ENCODE assay signal across 1 cellular context in the genomic region with DNA sequence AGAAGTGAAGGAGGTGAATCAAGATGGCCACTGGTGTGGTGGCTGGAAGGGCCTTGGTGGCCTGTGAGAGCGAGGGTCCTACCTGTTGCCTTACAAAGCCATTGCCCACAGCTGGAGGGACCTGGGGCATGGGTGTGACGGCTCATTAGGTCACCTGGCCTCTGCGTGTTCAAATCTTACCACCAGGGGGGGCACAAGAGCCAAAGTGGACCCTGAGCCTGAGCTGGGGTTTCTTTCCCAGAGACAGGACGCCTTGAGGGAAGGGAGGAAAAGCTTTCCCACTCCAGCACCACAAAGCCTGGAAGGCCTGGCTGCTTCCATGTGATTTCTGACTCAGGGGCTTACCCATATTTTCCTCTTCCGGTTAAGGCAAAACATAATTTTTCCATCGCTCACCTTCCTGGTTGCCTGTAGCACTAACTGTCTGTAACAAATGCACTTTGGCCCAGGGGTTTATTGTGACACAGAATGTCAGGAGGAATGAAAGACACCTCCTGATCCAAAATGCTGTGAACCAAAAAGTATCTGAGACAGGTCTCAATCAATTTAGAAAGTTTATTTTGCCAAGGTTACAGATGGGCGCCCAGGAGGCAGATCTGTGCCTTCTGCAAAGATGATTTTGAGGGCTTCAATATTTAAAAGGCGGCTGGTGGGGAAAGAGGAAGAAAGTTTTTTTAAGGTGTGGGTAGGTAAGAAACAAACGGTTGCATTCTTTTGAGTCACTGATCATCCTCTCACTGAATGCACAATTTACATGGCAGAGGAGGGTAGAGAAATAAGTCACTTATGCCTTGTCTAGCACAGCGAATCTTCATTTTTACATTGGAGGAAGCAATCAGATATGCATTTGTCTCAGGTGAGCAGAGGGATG.
TF ChIP-seq lines count a peak whose summit lies in the region.

No MANE protein-coding gene starts in this region.

TF ChIP-seq in GM12878, 131 proteins besides CTCF, POLR2A, EP300 and RAD21 (continued from another document and continues in another):
- TF ChIP-seq, protein P1, sequence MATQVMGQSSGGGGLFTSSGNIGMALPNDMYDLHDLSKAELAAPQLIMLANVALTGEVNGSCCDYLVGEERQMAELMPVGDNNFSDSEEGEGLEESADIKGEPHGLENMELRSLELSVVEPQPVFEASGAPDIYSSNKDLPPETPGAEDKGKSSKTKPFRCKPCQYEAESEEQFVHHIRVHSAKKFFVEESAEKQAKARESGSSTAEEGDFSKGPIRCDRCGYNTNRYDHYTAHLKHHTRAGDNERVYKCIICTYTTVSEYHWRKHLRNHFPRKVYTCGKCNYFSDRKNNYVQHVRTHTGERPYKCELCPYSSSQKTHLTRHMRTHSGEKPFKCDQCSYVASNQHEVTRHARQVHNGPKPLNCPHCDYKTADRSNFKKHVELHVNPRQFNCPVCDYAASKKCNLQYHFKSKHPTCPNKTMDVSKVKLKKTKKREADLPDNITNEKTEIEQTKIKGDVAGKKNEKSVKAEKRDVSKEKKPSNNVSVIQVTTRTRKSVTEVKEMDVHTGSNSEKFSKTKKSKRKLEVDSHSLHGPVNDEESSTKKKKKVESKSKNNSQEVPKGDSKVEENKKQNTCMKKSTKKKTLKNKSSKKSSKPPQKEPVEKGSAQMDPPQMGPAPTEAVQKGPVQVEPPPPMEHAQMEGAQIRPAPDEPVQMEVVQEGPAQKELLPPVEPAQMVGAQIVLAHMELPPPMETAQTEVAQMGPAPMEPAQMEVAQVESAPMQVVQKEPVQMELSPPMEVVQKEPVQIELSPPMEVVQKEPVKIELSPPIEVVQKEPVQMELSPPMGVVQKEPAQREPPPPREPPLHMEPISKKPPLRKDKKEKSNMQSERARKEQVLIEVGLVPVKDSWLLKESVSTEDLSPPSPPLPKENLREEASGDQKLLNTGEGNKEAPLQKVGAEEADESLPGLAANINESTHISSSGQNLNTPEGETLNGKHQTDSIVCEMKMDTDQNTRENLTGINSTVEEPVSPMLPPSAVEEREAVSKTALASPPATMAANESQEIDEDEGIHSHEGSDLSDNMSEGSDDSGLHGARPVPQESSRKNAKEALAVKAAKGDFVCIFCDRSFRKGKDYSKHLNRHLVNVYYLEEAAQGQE (IDR thresholded peaks at IDR 0.05; ENCODE audit: low read depth, low read length), result no peak
- TF ChIP-seq, protein P2, sequence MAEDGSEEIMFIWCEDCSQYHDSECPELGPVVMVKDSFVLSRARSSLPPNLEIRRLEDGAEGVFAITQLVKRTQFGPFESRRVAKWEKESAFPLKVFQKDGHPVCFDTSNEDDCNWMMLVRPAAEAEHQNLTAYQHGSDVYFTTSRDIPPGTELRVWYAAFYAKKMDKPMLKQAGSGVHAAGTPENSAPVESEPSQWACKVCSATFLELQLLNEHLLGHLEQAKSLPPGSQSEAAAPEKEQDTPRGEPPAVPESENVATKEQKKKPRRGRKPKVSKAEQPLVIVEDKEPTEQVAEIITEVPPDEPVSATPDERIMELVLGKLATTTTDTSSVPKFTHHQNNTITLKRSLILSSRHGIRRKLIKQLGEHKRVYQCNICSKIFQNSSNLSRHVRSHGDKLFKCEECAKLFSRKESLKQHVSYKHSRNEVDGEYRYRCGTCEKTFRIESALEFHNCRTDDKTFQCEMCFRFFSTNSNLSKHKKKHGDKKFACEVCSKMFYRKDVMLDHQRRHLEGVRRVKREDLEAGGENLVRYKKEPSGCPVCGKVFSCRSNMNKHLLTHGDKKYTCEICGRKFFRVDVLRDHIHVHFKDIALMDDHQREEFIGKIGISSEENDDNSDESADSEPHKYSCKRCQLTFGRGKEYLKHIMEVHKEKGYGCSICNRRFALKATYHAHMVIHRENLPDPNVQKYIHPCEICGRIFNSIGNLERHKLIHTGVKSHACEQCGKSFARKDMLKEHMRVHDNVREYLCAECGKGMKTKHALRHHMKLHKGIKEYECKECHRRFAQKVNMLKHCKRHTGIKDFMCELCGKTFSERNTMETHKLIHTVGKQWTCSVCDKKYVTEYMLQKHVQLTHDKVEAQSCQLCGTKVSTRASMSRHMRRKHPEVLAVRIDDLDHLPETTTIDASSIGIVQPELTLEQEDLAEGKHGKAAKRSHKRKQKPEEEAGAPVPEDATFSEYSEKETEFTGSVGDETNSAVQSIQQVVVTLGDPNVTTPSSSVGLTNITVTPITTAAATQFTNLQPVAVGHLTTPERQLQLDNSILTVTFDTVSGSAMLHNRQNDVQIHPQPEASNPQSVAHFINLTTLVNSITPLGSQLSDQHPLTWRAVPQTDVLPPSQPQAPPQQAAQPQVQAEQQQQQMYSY (CRISPR knock-in tag; IDR thresholded peaks at IDR 0.05), result no peak
- no peak for TF ChIP-seq NRF1 (conservative IDR thresholded peaks at IDR 0.05; ENCODE audit: low read depth, low read length)
- TF ChIP-seq MYC (IDR thresholded peaks at IDR 0.05; ENCODE audit: insufficient read depth, insufficient read length, insufficient replicate concordance, low read length, severe bottlenecking), result no peak
- TF ChIP-seq HDAC2 (IDR thresholded peaks at IDR 0.05), result no peak
- TF ChIP-seq SIX5 (IDR thresholded peaks at IDR 0.05; ENCODE audit: low read depth, low read length, severe bottlenecking), result no peak
- TF ChIP-seq, protein P3, sequence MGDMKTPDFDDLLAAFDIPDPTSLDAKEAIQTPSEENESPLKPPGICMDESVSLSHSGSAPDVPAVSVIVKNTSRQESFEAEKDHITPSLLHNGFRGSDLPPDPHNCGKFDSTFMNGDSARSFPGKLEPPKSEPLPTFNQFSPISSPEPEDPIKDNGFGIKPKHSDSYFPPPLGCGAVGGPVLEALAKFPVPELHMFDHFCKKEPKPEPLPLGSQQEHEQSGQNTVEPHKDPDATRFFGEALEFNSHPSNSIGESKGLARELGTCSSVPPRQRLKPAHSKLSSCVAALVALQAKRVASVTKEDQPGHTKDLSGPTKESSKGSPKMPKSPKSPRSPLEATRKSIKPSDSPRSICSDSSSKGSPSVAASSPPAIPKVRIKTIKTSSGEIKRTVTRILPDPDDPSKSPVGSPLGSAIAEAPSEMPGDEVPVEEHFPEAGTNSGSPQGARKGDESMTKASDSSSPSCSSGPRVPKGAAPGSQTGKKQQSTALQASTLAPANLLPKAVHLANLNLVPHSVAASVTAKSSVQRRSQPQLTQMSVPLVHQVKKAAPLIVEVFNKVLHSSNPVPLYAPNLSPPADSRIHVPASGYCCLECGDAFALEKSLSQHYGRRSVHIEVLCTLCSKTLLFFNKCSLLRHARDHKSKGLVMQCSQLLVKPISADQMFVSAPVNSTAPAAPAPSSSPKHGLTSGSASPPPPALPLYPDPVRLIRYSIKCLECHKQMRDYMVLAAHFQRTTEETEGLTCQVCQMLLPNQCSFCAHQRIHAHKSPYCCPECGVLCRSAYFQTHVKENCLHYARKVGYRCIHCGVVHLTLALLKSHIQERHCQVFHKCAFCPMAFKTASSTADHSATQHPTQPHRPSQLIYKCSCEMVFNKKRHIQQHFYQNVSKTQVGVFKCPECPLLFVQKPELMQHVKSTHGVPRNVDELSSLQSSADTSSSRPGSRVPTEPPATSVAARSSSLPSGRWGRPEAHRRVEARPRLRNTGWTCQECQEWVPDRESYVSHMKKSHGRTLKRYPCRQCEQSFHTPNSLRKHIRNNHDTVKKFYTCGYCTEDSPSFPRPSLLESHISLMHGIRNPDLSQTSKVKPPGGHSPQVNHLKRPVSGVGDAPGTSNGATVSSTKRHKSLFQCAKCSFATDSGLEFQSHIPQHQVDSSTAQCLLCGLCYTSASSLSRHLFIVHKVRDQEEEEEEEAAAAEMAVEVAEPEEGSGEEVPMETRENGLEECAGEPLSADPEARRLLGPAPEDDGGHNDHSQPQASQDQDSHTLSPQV (IDR thresholded peaks at IDR 0.05), result 0 out of 2 replicates have a peak, but pooled peaks have one; percentile 8
- no peak for TF ChIP-seq HDGF (IDR thresholded peaks at IDR 0.05)
- no peak for TF ChIP-seq RBBP5 (conservative IDR thresholded peaks at IDR 0.05)
- TF ChIP-seq, protein P4, sequence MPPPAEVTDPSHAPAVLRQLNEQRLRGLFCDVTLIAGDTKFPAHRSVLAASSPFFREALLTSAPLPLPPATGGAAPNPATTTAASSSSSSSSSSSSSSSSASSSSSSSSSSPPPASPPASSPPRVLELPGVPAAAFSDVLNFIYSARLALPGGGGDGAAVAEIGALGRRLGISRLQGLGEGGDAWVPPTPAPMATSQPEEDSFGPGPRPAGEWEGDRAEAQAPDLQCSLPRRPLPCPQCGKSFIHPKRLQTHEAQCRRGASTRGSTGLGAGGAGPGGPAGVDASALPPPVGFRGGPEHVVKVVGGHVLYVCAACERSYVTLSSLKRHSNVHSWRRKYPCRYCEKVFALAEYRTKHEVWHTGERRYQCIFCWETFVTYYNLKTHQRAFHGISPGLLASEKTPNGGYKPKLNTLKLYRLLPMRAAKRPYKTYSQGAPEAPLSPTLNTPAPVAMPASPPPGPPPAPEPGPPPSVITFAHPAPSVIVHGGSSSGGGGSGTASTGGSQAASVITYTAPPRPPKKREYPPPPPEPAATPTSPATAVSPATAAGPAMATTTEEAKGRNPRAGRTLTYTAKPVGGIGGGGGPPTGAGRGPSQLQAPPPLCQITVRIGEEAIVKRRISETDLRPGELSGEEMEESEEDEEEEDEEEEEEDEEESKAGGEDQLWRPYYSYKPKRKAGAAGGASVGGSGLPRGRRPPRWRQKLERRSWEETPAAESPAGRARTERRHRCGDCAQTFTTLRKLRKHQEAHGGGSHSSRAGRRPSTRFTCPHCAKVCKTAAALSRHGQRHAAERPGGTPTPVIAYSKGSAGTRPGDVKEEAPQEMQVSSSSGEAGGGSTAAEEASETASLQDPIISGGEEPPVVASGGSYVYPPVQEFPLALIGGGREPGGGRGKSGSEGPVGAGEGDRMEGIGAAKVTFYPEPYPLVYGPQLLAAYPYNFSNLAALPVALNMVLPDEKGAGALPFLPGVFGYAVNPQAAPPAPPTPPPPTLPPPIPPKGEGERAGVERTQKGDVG (CRISPR knock-in tag; IDR thresholded peaks at IDR 0.05), result no peak
- no peak for TF ChIP-seq MXI1 (IDR thresholded peaks at IDR 0.05; ENCODE audit: low read depth, low read length)
- TF ChIP-seq CBX5 (IDR thresholded peaks at IDR 0.05; ENCODE audit: low read depth), result no peak
- TF ChIP-seq ZNF384 (IDR thresholded peaks at IDR 0.05; ENCODE audit: borderline replicate concordance, low read depth, low read length), result no peak
- no peak for TF ChIP-seq ETV6 (conservative IDR thresholded peaks at IDR 0.05 in 1 of 2, IDR thresholded peaks at IDR 0.05 in 1 of 2; ENCODE audit: borderline replicate concordance in 1 of 2, low read depth in 1 of 2)
- TF ChIP-seq POU2F2 (IDR thresholded peaks at IDR 0.05; ENCODE audit: borderline replicate concordance, low read depth, low read length), result no peak
- no peak for TF ChIP-seq SPI1 (IDR thresholded peaks at IDR 0.05; ENCODE audit: borderline replicate concordance, insufficient read depth, low read depth, low read length)
- TF ChIP-seq, protein P5, sequence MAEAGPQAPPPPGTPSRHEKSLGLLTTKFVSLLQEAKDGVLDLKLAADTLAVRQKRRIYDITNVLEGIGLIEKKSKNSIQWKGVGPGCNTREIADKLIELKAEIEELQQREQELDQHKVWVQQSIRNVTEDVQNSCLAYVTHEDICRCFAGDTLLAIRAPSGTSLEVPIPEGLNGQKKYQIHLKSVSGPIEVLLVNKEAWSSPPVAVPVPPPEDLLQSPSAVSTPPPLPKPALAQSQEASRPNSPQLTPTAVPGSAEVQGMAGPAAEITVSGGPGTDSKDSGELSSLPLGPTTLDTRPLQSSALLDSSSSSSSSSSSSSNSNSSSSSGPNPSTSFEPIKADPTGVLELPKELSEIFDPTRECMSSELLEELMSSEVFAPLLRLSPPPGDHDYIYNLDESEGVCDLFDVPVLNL (IDR thresholded peaks at IDR 0.05; ENCODE audit: low read depth, low read length), result no peak
- TF ChIP-seq BHLHE40 (IDR thresholded peaks at IDR 0.05; ENCODE audit: borderline replicate concordance in 1 of 2, low read depth in 2 of 2, low read length in 1 of 2), result 0 out of 4 replicates have a peak, but pooled peaks of 1 of the 2 experiments have one; percentile 15
- TF ChIP-seq, protein P6, sequence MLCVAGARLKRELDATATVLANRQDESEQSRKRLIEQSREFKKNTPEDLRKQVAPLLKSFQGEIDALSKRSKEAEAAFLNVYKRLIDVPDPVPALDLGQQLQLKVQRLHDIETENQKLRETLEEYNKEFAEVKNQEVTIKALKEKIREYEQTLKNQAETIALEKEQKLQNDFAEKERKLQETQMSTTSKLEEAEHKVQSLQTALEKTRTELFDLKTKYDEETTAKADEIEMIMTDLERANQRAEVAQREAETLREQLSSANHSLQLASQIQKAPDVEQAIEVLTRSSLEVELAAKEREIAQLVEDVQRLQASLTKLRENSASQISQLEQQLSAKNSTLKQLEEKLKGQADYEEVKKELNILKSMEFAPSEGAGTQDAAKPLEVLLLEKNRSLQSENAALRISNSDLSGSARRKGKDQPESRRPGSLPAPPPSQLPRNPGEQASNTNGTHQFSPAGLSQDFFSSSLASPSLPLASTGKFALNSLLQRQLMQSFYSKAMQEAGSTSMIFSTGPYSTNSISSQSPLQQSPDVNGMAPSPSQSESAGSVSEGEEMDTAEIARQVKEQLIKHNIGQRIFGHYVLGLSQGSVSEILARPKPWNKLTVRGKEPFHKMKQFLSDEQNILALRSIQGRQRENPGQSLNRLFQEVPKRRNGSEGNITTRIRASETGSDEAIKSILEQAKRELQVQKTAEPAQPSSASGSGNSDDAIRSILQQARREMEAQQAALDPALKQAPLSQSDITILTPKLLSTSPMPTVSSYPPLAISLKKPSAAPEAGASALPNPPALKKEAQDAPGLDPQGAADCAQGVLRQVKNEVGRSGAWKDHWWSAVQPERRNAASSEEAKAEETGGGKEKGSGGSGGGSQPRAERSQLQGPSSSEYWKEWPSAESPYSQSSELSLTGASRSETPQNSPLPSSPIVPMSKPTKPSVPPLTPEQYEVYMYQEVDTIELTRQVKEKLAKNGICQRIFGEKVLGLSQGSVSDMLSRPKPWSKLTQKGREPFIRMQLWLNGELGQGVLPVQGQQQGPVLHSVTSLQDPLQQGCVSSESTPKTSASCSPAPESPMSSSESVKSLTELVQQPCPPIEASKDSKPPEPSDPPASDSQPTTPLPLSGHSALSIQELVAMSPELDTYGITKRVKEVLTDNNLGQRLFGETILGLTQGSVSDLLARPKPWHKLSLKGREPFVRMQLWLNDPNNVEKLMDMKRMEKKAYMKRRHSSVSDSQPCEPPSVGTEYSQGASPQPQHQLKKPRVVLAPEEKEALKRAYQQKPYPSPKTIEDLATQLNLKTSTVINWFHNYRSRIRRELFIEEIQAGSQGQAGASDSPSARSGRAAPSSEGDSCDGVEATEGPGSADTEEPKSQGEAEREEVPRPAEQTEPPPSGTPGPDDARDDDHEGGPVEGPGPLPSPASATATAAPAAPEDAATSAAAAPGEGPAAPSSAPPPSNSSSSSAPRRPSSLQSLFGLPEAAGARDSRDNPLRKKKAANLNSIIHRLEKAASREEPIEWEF (IDR thresholded peaks at IDR 0.05; ENCODE audit: insufficient replicate concordance, low read depth, low read length), result no peak
- TF ChIP-seq MTA3 (IDR thresholded peaks at IDR 0.05; ENCODE audit: borderline replicate concordance, low read length), result no peak
- TF ChIP-seq, protein P7, sequence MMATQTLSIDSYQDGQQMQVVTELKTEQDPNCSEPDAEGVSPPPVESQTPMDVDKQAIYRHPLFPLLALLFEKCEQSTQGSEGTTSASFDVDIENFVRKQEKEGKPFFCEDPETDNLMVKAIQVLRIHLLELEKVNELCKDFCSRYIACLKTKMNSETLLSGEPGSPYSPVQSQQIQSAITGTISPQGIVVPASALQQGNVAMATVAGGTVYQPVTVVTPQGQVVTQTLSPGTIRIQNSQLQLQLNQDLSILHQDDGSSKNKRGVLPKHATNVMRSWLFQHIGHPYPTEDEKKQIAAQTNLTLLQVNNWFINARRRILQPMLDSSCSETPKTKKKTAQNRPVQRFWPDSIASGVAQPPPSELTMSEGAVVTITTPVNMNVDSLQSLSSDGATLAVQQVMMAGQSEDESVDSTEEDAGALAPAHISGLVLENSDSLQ (IDR thresholded peaks at IDR 0.05), result no peak
- peak; percentile 39; the same call in 1 of the 2 replicates for TF ChIP-seq SMARCA5 (IDR thresholded peaks at IDR 0.05)
- TF ChIP-seq LARP7 (IDR thresholded peaks at IDR 0.05), result peak; percentile 48; the same call in 1 of the 2 replicates
